In genomic region chr12:92973614-92974013, GRCh38 we compare ENCODE assay signal across 9 cellular contexts. TPM values are rescaled to one million over a fixed set of nuclear protein-coding genes. Genes with fewer than 3 reads are reported as not detected.
DNase-seq lines count a peak whose midpoint lies in the region; ATAC-seq and TF ChIP-seq lines count a peak whose summit lies in the region.
"Had no signal": no experiment of that assay in that cellular context is flagged by ENCODE, and none has a peak within 500 bp of the region (broad histone marks: within the 10 kb centered on the region; RNA-seq: fewer than 3 reads in every experiment).

No MANE protein-coding gene starts in this region.

- H3K27me3 Mint-ChIP-seq in activated CD8-positive, alpha-beta memory T cell treated with anti-CD3 and anti-CD28 coated beads, Interleukin-2, amount 10 ng/mL, durations not matched to agents 7 days and 5 days, result peaks cover 4% of the 10 kb centered on the region
- H3K27me3 Mint-ChIP-seq in activated naive CD8-positive, alpha-beta T cell treated with anti-CD3 and anti-CD28 coated beads for 36 hours, result peaks cover 7% of the 10 kb centered on the region

- no peak overlapping the region for H3K4me3 ChIP-seq in kidney epithelial cell (ENCODE audit: low read depth, low read length)

- no peaks in the 10 kb centered on the region for H3K27me3 ChIP-seq in kidney epithelial cell (ENCODE audit: control insufficient read depth, insufficient read depth, low read length)

- TF ChIP-seq CTCF in GM13976 (IDR thresholded peaks at IDR 0.05; ENCODE audit: borderline replicate concordance, control extremely low read depth, extremely low read depth, insufficient read depth, missing control alignments) (no peak), kidney epithelial cell (IDR thresholded peaks at IDR 0.05; ENCODE audit: insufficient read depth, low read length, poor library complexity, severe bottlenecking) (no peak)

- in situ Hi-C loops in GM13976 (cut with MboI; ENCODE audit: low sequenced_read_pairs, unreplicated experiment), result no loop called here

- ATAC-seq in HG02571 (IDR thresholded peaks at IDR 0.05; ENCODE audit: unreplicated experiment) (peak; percentile 43), HG02840 (IDR thresholded peaks at IDR 0.05; ENCODE audit: low FRiP score, unreplicated experiment) (no peak)
- ATAC-seq in activated CD8-positive, alpha-beta memory T cell treated with anti-CD3 and anti-CD28 coated beads, Interleukin-2, amount 10 ng/mL, durations not matched to agents 7 days and 5 days, result no peak

- H3K4me1 Mint-ChIP-seq in activated CD8-positive, alpha-beta memory T cell treated with anti-CD3 and anti-CD28 coated beads, Interleukin-2, amount 10 ng/mL, durations not matched to agents 7 days and 5 days, result peaks cover 4% of the 10 kb centered on the region
- H3K4me1 Mint-ChIP-seq in activated naive CD8-positive, alpha-beta T cell treated with anti-CD3 and anti-CD28 coated beads for 36 hours, result peaks cover 5% of the 10 kb centered on the region

- H3K9me3 Mint-ChIP-seq in activated CD8-positive, alpha-beta memory T cell treated with anti-CD3 and anti-CD28 coated beads, Interleukin-2, amount 10 ng/mL, durations not matched to agents 7 days and 5 days (ENCODE audit: low read depth), result peaks cover 4% of the 10 kb centered on the region
- H3K9me3 Mint-ChIP-seq in activated naive CD8-positive, alpha-beta T cell treated with anti-CD3 and anti-CD28 coated beads for 36 hours, result peaks cover 4% of the 10 kb centered on the region

- no peak overlapping the region for H3K27ac Mint-ChIP-seq in activated CD8-positive, alpha-beta memory T cell treated with anti-CD3 and anti-CD28 coated beads, Interleukin-2, amount 10 ng/mL, durations not matched to agents 7 days and 5 days
- H3K27ac Mint-ChIP-seq in activated naive CD8-positive, alpha-beta T cell treated with anti-CD3 and anti-CD28 coated beads for 36 hours, result no peak overlapping the region

- H3K36me3 ChIP-seq in kidney epithelial cell (ENCODE audit: control insufficient read depth, insufficient read depth, low read length), result no peaks in the 10 kb centered on the region

- H3K36me3 Mint-ChIP-seq in activated CD8-positive, alpha-beta memory T cell treated with anti-CD3 and anti-CD28 coated beads, Interleukin-2, amount 10 ng/mL, durations not matched to agents 7 days and 5 days, result peaks cover 11% of the 10 kb centered on the region
- peaks cover 4% of the 10 kb centered on the region for H3K36me3 Mint-ChIP-seq in activated naive CD8-positive, alpha-beta T cell treated with anti-CD3 and anti-CD28 coated beads for 36 hours

- H3K4me3 Mint-ChIP-seq in activated CD8-positive, alpha-beta memory T cell treated with anti-CD3 and anti-CD28 coated beads, Interleukin-2, amount 10 ng/mL, durations not matched to agents 7 days and 5 days, result no peak overlapping the region
- H3K4me3 Mint-ChIP-seq in activated naive CD8-positive, alpha-beta T cell treated with anti-CD3 and anti-CD28 coated beads for 36 hours, result no peak overlapping the region

- DNase-seq in GM13976 (ENCODE audit: low spot score), result peak; percentile 37
- peak; percentile 72 to 94 for DNase-seq in NOMO-1 (lab: John Stamatoyannopoulos, UW; ENCODE audit: unreplicated experiment in 2 of 2)
- peak; percentile 62 for DNase-seq in kidney epithelial cell (ENCODE audit: low read depth)
- no peak for DNase-seq in activated CD8-positive, alpha-beta memory T cell treated with anti-CD3 and anti-CD28 coated beads, Interleukin-2, amount 10 ng/mL, durations not matched to agents 7 days and 5 days
- DNase-seq in activated naive CD8-positive, alpha-beta T cell treated with anti-CD3 and anti-CD28 coated beads for 36 hours, result no peak
- DNase-seq in Kasumi-1 (lab: John Stamatoyannopoulos, UW), result no peak
- DNase-seq: activated CD4-positive, CD25-positive, alpha-beta regulatory T cell treated with anti-CD3 and anti-CD28 coated beads, Interleukin-2, amount 50 U/mL, for 72 hours had no signal

- CTCF ChIA-PET in activated CD8-positive, alpha-beta memory T cell treated with anti-CD3 and anti-CD28 coated beads, Interleukin-2, amount 10 ng/mL, durations not matched to agents 7 days and 5 days (lab: Charles Lee), result interaction anchor here (0.6 to 1.0 kb wide), 2 partner anchors 204 to 1516 kb away, joined by 3 to 4 read pairs; no protein-coding TSS in a partner anchor

RNA-seq across cellular contexts. Expression of gene EEA1, which starts 44.5 kb away (rescaled TPM):
- 9.2 TPM in 2 replicates for total RNA-seq in kidney epithelial cell
- total RNA-seq in activated CD8-positive, alpha-beta memory T cell treated with anti-CD3 and anti-CD28 coated beads, Interleukin-2, amount 10 ng/mL, durations not matched to agents 7 days and 5 days, result 10 to 100 TPM; 14.5 to 14.7 TPM
- total RNA-seq in activated naive CD8-positive, alpha-beta T cell treated with anti-CD3 and anti-CD28 coated beads for 36 hours, result 10 to 100 TPM; 17.5 TPM

Comparison
In these comparisons a context has a peak if more than half of its experiments do, and no peak if none do; other contexts are left out.
1. DNase-seq: peak in GM13976 (single experiment), NOMO-1 (2 of 2) and kidney epithelial cell (single experiment); none in activated CD8-positive, alpha-beta memory T cell treated with anti-CD3 and anti-CD28 coated beads, Interleukin-2, amount 10 ng/mL, durations not matched to agents 7 days and 5 days (single experiment), activated naive CD8-positive, alpha-beta T cell treated with anti-CD3 and anti-CD28 coated beads for 36 hours (single experiment) and Kasumi-1 (0 of 2).